In genomic region chr20:62925420-62926228, GRCh38 we compare ENCODE assay signal across 8 cellular contexts. TPM values are rescaled to one million over a fixed set of nuclear protein-coding genes. Genes with fewer than 3 reads are reported as not detected.
A peak's percentile ranks its signal among the peaks of the same experiment; 100 is the strongest.
DNase-seq lines count a peak whose midpoint lies in the region; ATAC-seq and TF ChIP-seq lines count a peak whose summit lies in the region.

No MANE protein-coding gene starts in this region.

- peak overlapping the region; percentile 79 for H3K4me2 ChIP-seq in parathyroid adenoma (ENCODE audit: low read length)

- DNase-seq in NCI-H2171 (lab: John Stamatoyannopoulos, UW) (peak; percentile 46), NCI-H2081 treated with DMSO at 0.1 percent for 48 hours (lab: John Stamatoyannopoulos, UW) (no peak), NCI-H1048 (lab: John Stamatoyannopoulos, UW) (no peak)
- peak; percentile 82 for DNase-seq in activated effector memory CD4-positive, alpha-beta T cell treated with anti-CD3 and anti-CD28 coated beads, Interleukin-2, amount 50 U/mL, for 16 hours

- peak overlapping the region; percentile 76 for H2AFZ ChIP-seq in parathyroid adenoma

- H3K36me3 ChIP-seq in gastroesophageal sphincter (no peaks in the 10 kb centered on the region), parathyroid adenoma (ENCODE audit: control insufficient read depth, insufficient read depth, low read length) (no peaks in the 10 kb centered on the region)

- H3K9ac ChIP-seq in parathyroid adenoma: peak overlapping the region; percentile 81

- peaks cover 0 to 87% (median 65%) of the 10 kb centered on the region in 3 donors for H3K4me1 ChIP-seq in gastroesophageal sphincter
- peaks cover 34% of the 10 kb centered on the region for H3K4me1 ChIP-seq in parathyroid adenoma

- H3K27me3 ChIP-seq in gastroesophageal sphincter (no peaks in the 10 kb centered on the region), parathyroid adenoma (ENCODE audit: control insufficient read depth, insufficient read depth, low read length) (no peaks in the 10 kb centered on the region)

- H3K4me3 ChIP-seq in gastroesophageal sphincter: peak overlapping the region; percentile 91 to 97
- peak overlapping the region; percentile 89 for H3K4me3 ChIP-seq in parathyroid adenoma (ENCODE audit: low read depth, low read length)

- 0 to 1% methylated on average over 5 to 8 of the region's 63 CpGs for WGBS in gastroesophageal sphincter (ENCODE audit: low coverage in 1 of 2), 2 donors

- ATAC-seq in GM18502 (IDR thresholded peaks at IDR 0.05; ENCODE audit: poor library complexity, unreplicated experiment): peak; percentile 26
- ATAC-seq in HG02623 (IDR thresholded peaks at IDR 0.05; ENCODE audit: unreplicated experiment): peak; percentile 4
- ATAC-seq in gastroesophageal sphincter: no peak

- TF ChIP-seq CTCF in gastroesophageal sphincter (IDR thresholded peaks at IDR 0.05): no peak
- TF ChIP-seq CTCF in parathyroid adenoma (IDR thresholded peaks at IDR 0.05): no peak

- TF ChIP-seq POLR2A in gastroesophageal sphincter (IDR thresholded peaks at IDR 0.05): no peak

- TF ChIP-seq EP300 in gastroesophageal sphincter (IDR thresholded peaks at IDR 0.05): no peak

- peaks cover 74% of the 10 kb centered on the region for H3K79me2 ChIP-seq in parathyroid adenoma

- H3K27ac ChIP-seq in gastroesophageal sphincter (peak overlapping the region; percentile 72 to 99 (median 95)), parathyroid adenoma (peak overlapping the region; percentile 93)

- H3K9me3 ChIP-seq in gastroesophageal sphincter: no peaks in the 10 kb centered on the region
- H3K9me3 ChIP-seq in parathyroid adenoma (ENCODE audit: control insufficient read depth, low read length): no peaks in the 10 kb centered on the region

RNA-seq across cellular contexts. Expression of gene DIDO1, which starts 0.7 kb away (rescaled TPM):
- 10 to 100 TPM; 49.5 to 75.8 (median 66.5) TPM for total RNA-seq in gastroesophageal sphincter

RNA-seq across cellular contexts. Expression of gene GID8, which starts 12.3 kb away (rescaled TPM):
- total RNA-seq in gastroesophageal sphincter: 10 to 100 TPM; 23.2 to 34.8 (median 27.9) TPM

RNA-seq across cellular contexts. Expression of gene SLC17A9, which starts 26.9 kb away (rescaled TPM):
- 1 to 10 TPM; 1.3 to 4.6 (median 2.8) TPM for total RNA-seq in gastroesophageal sphincter

Comparison
In these comparisons a context has a peak if more than half of its experiments do, and no peak if none do; other contexts are left out.
1. DNase-seq: peak in NCI-H2171 (single experiment) and activated effector memory CD4-positive, alpha-beta T cell treated with anti-CD3 and anti-CD28 coated beads, Interleukin-2, amount 50 U/mL, for 16 hours (single experiment); none in NCI-H2081 treated with DMSO at 0.1 percent for 48 hours (single experiment) and NCI-H1048 (single experiment).